22 cellular contexts compared by ENCODE assay signal in genomic region chr2:99593692-99594427, GRCh38.
"Had no signal": no experiment of that assay in that cellular context is flagged by ENCODE, and none has a peak within 500 bp of the region (broad histone marks: within the 10 kb centered on the region; RNA-seq: fewer than 3 reads in every experiment).

No MANE protein-coding gene starts in this region.

- H3K27ac Mint-ChIP-seq: activated B cell treated with CpG ODN at 0.5 μM for 24 hours; activated CD4-positive, alpha-beta T cell treated with anti-CD3 and anti-CD28 coated beads for 36 hours; activated naive CD4-positive, alpha-beta T cell treated with anti-CD3 and anti-CD28 coated beads, Interleukin-2, amount 10 ng/mL, durations not matched to agents 7 days and 5 days; dendritic cell treated with granulocyte-macrophage colony-stimulating factor and Interleukin-4, amounts not matched to agents 40 ng/mL and 50 ng/mL, for 4 days; progenitor cell of endocrine pancreas; T-helper 1 cell treated with Interleukin-12 subunit alpha and Interleukin-12 subunit beta and Interleukin-4 antibody, amounts not matched to agents 30 μg/mL and 1 μg/mL, for 36 hours had no signal

- DNase-seq: activated B cell treated with CpG ODN at 0.5 μM for 24 hours; activated CD4-positive, alpha-beta T cell treated with anti-CD3 and anti-CD28 coated beads for 36 hours; activated CD4-positive, alpha-beta T cell treated with anti-CD3 and anti-CD28 coated beads, Interleukin-2, amount 50 U/mL, for 48 hours; activated CD8-positive, alpha-beta memory T cell treated with anti-CD3 and anti-CD28 coated beads, Interleukin-2, amount 50 U/mL, for 48 hours; activated naive CD4-positive, alpha-beta T cell treated with anti-CD3 and anti-CD28 coated beads, Interleukin-2, amount 10 ng/mL, durations not matched to agents 7 days and 5 days; activated T-cell treated with anti-CD3 and anti-CD28 coated beads, Interleukin-2, amount 50 U/mL, for 4 hours; amygdala; effector CD4-positive, alpha-beta T cell; foreskin fibroblast; heart right ventricle; islet precursor cell; left cardiac atrium; stimulated activated CD4-positive, alpha-beta T cell treated with anti-CD3 and anti-CD28 coated beads, Interleukin-4, amount 100 ng/mL, for 24 hours; T1000; upper lobe of right lung had no signal

- H3K27me3 ChIP-seq: cardiac muscle cell, heart right ventricle, right atrium auricular region, upper lobe of right lung had no signal

- H3K27me3 Mint-ChIP-seq: activated B cell treated with CpG ODN at 0.5 μM for 24 hours; activated CD4-positive, alpha-beta T cell treated with anti-CD3 and anti-CD28 coated beads for 36 hours; activated naive CD4-positive, alpha-beta T cell treated with anti-CD3 and anti-CD28 coated beads, Interleukin-2, amount 10 ng/mL, durations not matched to agents 7 days and 5 days; dendritic cell treated with granulocyte-macrophage colony-stimulating factor and Interleukin-4, amounts not matched to agents 40 ng/mL and 50 ng/mL, for 4 days; memory B cell; progenitor cell of endocrine pancreas had no signal

- H3K4me3 Mint-ChIP-seq: activated B cell treated with CpG ODN at 0.5 μM for 24 hours; activated CD4-positive, alpha-beta T cell treated with anti-CD3 and anti-CD28 coated beads for 36 hours; activated naive CD4-positive, alpha-beta T cell treated with anti-CD3 and anti-CD28 coated beads, Interleukin-2, amount 10 ng/mL, durations not matched to agents 7 days and 5 days; activated T-cell treated with anti-CD3 and anti-CD28 coated beads, Interleukin-2, amount 50 U/mL, for 4 hours; dendritic cell treated with granulocyte-macrophage colony-stimulating factor and Interleukin-4, amounts not matched to agents 40 ng/mL and 50 ng/mL, for 4 days; memory B cell; T-helper 1 cell treated with Interleukin-12 subunit alpha and Interleukin-12 subunit beta and Interleukin-4 antibody, amounts not matched to agents 30 μg/mL and 1 μg/mL, for 36 hours had no signal

- H3K4me3 ChIP-seq: cardiac muscle cell, heart right ventricle, right atrium auricular region, upper lobe of right lung had no signal

- H3K4me1 ChIP-seq: heart right ventricle, right atrium auricular region, upper lobe of right lung had no signal

- H3K27ac ChIP-seq: cardiac muscle cell, heart right ventricle, right atrium auricular region, upper lobe of right lung had no signal

- H3K36me3 Mint-ChIP-seq: activated naive CD4-positive, alpha-beta T cell treated with anti-CD3 and anti-CD28 coated beads, Interleukin-2, amount 10 ng/mL, durations not matched to agents 7 days and 5 days had no signal

- H3K9me3 Mint-ChIP-seq: activated B cell treated with CpG ODN at 0.5 μM for 24 hours; activated naive CD4-positive, alpha-beta T cell treated with anti-CD3 and anti-CD28 coated beads, Interleukin-2, amount 10 ng/mL, durations not matched to agents 7 days and 5 days; activated T-cell treated with anti-CD3 and anti-CD28 coated beads, Interleukin-2, amount 50 U/mL, for 4 hours; dendritic cell treated with granulocyte-macrophage colony-stimulating factor and Interleukin-4, amounts not matched to agents 40 ng/mL and 50 ng/mL, for 4 days; memory B cell; T-helper 1 cell treated with Interleukin-12 subunit alpha and Interleukin-12 subunit beta and Interleukin-4 antibody, amounts not matched to agents 30 μg/mL and 1 μg/mL, for 36 hours had no signal

- FAIRE-seq: endometrium had no signal

- H3K9me3 ChIP-seq: heart right ventricle, right atrium auricular region, upper lobe of right lung had no signal

- H3K4me1 Mint-ChIP-seq: activated B cell treated with CpG ODN at 0.5 μM for 24 hours; activated CD4-positive, alpha-beta T cell treated with anti-CD3 and anti-CD28 coated beads for 36 hours; activated naive CD4-positive, alpha-beta T cell treated with anti-CD3 and anti-CD28 coated beads, Interleukin-2, amount 10 ng/mL, durations not matched to agents 7 days and 5 days had no signal

- H3K36me3 ChIP-seq: cardiac muscle cell, upper lobe of right lung had no signal
